ENCODE assay signal across 1 cellular context in genomic region chr18:59232309-59233016, GRCh38.
TF ChIP-seq lines count a peak whose summit lies in the region.

No MANE protein-coding gene starts in this region.

TF ChIP-seq in GM23338, 12 proteins besides CTCF, POLR2A, EP300 and RAD21 (continued from another document):
- TF ChIP-seq ZNF462 (CRISPR knock-in tag; IDR thresholded peaks at IDR 0.05) (no peak), JUNB (IDR thresholded peaks at IDR 0.05; ENCODE audit: unreplicated experiment) (no peak), CREB1 (CRISPR knock-in tag; IDR thresholded peaks at IDR 0.05; ENCODE audit: low read depth) (no peak), ZNF331 (CRISPR knock-in tag; IDR thresholded peaks at IDR 0.05; ENCODE audit: low read depth) (no peak), EZH2phosphoT487 (IDR thresholded peaks at IDR 0.05; ENCODE audit: unreplicated experiment) (no peak)
